ENCODE assay signal across 22 cellular contexts in genomic region chr9:135258461-135258860, GRCh38.
DNase-seq lines count a peak whose midpoint lies in the region; ATAC-seq, FAIRE-seq and TF ChIP-seq lines count a peak whose summit lies in the region.
"Had no signal": no experiment of that assay in that cellular context is flagged by ENCODE, and none has a peak within 500 bp of the region (broad histone marks: within the 10 kb centered on the region; RNA-seq: fewer than 3 reads in every experiment).

No MANE protein-coding gene starts in this region.

- H3K27ac ChIP-seq in HEK293 (ENCODE audit: extremely low read depth, low read depth, low read length) (no peak overlapping the region), H1 (ENCODE audit: low read depth, low read length) (no peak overlapping the region), osteoblast (ENCODE audit: low read depth, low read length) (no peak overlapping the region)
- H3K27ac ChIP-seq: 22Rv1; A549; BLaER1 treated with 17β-estradiol and CSF1 and Interleukin-3, amounts not matched to agents 10 nM and 100 nM; C4-2B had no signal

- no peak overlapping the region for H3K56ac ChIP-seq in H1 (replicated peaks; ENCODE audit: insufficient read length, low read depth, low read length)

- no peak overlapping the region for H3K18ac ChIP-seq in H1 (ENCODE audit: extremely low read depth, low read length)

- CTCF ChIA-PET in HEK293 (lab: Yijun Ruan, JAX) = no interaction called here
- CTCF ChIA-PET in H1 (lab: Charles Lee; ENCODE audit: partially characterized antibody) = interaction anchor here (1.5 to 1.7 kb wide), 2 partner anchors 22 to 87 kb away, joined by 4 to 5 read pairs; no protein-coding TSS in a partner anchor
- CTCF ChIA-PET in activated CD4-positive, alpha-beta memory T cell treated with anti-CD3 and anti-CD28 coated beads for 36 hours (lab: Charles Lee) = no interaction called here

- peaks cover 8% of the 10 kb centered on the region; the same call in 1 of the 2 replicates for H3K23me2 ChIP-seq in H1 (ENCODE audit: low read depth, low read length)

- POLR2A ChIA-PET in HEK293 (lab: Yijun Ruan, JAX) (no interaction called here), H1 (lab: Charles Lee; ENCODE audit: partially characterized antibody) (no interaction called here)
- POLR2A ChIA-PET in activated CD4-positive, alpha-beta memory T cell treated with anti-CD3 and anti-CD28 coated beads for 36 hours (lab: Charles Lee) = no interaction called here

- no peak overlapping the region for H3K14ac ChIP-seq in H1 (ENCODE audit: insufficient read length)

- TF ChIP-seq RAD21 in H1 (IDR thresholded peaks at IDR 0.05 in 1 of 2, conservative IDR thresholded peaks at IDR 0.05 in 1 of 2; ENCODE audit: low read depth in 2 of 2, low read length in 2 of 2) = no peak

- no peak overlapping the region for H3K27ac Mint-ChIP-seq in activated CD4-positive, alpha-beta memory T cell treated with anti-CD3 and anti-CD28 coated beads for 36 hours
- H3K27ac Mint-ChIP-seq: B cell; CD4-positive, alpha-beta T cell; CD8-positive, alpha-beta T cell had no signal

- H3K4me2 ChIP-seq in H1 (ENCODE audit: insufficient read depth in 1 of 2, low read depth in 2 of 2, low read length in 2 of 2) = no peak overlapping the region
- H3K4me2 ChIP-seq in osteoblast (ENCODE audit: insufficient read depth, low read length) = no peak overlapping the region
- H3K4me2 ChIP-seq: A549; BLaER1 treated with 17β-estradiol and CSF1 and Interleukin-3, amounts not matched to agents 10 nM and 100 nM had no signal

- H3K9me3 Mint-ChIP-seq in activated CD4-positive, alpha-beta memory T cell treated with anti-CD3 and anti-CD28 coated beads for 36 hours = no peaks in the 10 kb centered on the region
- H3K9me3 Mint-ChIP-seq: CD4-positive, alpha-beta T cell; CD8-positive, alpha-beta T cell had no signal

- H3K79me2 ChIP-seq in H1 (ENCODE audit: control insufficient read depth in 1 of 2, insufficient read depth in 2 of 2, low read length in 2 of 2) = no peaks in the 10 kb centered on the region
- H3K79me2 ChIP-seq in osteoblast (ENCODE audit: insufficient read depth, low read length) = no peaks in the 10 kb centered on the region

- WGBS in H1 (ENCODE audit: extremely low coverage in 1 of 2, insufficient coverage in 1 of 2, insufficient read length in 1 of 2, insufficient replicate concordance in 2 of 2, low coverage in 1 of 2, low lambda C conversion rate in 2 of 2, missing lambda C conversion rate in 1 of 2), 2 experiments = 93% methylated on average over 21 of the region's 23 CpGs; no CpG with 5 or more reads in 1 of the 2 experiments

- TF ChIP-seq POLR2A in H1 (IDR thresholded peaks at IDR 0.05; ENCODE audit: control extremely low read depth in 1 of 2, low read depth in 2 of 2, low read length in 2 of 2) = no peak

- H2AK5ac ChIP-seq in H1 (ENCODE audit: low read depth, low read length) = no peak overlapping the region

- no peak for TF ChIP-seq CTCF in HEK293 (tag by site-specific recombination; IDR thresholded peaks at IDR 0.05)
- TF ChIP-seq CTCF in H1 (IDR thresholded peaks at IDR 0.05; ENCODE audit: control extremely low read depth in 1 of 3, insufficient read depth in 1 of 3, low read depth in 1 of 3, low read length in 3 of 3) = no peak
- no peak for TF ChIP-seq CTCF in osteoblast (IDR thresholded peaks at IDR 0.05; ENCODE audit: extremely low read depth, low read depth, low read length)

- H3K4me1 ChIP-seq in HEK293 (ENCODE audit: control insufficient read depth, insufficient read depth, low read length) (no peaks in the 10 kb centered on the region), H1 (replicated peaks in 1 of 4; ENCODE audit: control insufficient read depth in 3 of 4, insufficient read depth in 4 of 4, low read length in 3 of 4) (peaks cover 8 to 27% (median 17%) of the 10 kb centered on the region in 4 experiments), osteoblast (ENCODE audit: insufficient read depth, low read length) (no peaks in the 10 kb centered on the region)
- H3K4me1 ChIP-seq: A549, Caco-2 had no signal

- no peak for TF ChIP-seq EP300 in H1 (IDR thresholded peaks at IDR 0.05; ENCODE audit: borderline replicate concordance in 1 of 2, low read depth in 2 of 2, low read length in 2 of 2)

- no peak overlapping the region; the same call in 1 of the 2 replicates for H2BK15ac ChIP-seq in H1 (ENCODE audit: low read length)

- H4K8ac ChIP-seq in H1 (ENCODE audit: extremely low read depth, insufficient read depth, low read length) = no peak overlapping the region

- no peak overlapping the region for H3K9ac ChIP-seq in H1 (replicated peaks in 1 of 4; ENCODE audit: extremely low read depth in 1 of 4, low read depth in 3 of 4, low read length in 3 of 4)
- H3K9ac ChIP-seq: BLaER1 treated with 17β-estradiol and CSF1 and Interleukin-3, amounts not matched to agents 10 nM and 100 nM had no signal

- H2BK120ac ChIP-seq in H1 (replicated peaks; ENCODE audit: low read depth, low read length) = no peak overlapping the region

- no peak for ATAC-seq in HG02870 (IDR thresholded peaks at IDR 0.05; ENCODE audit: unreplicated experiment)
- ATAC-seq: A549; CD8-positive, alpha-beta T cell had no signal

- H2BK5ac ChIP-seq in H1 (ENCODE audit: low read depth, low read length) = no peak overlapping the region

- H3K4ac ChIP-seq in H1 (replicated peaks; ENCODE audit: insufficient read length, low read depth, low read length) = no peak overlapping the region

- H3K36me3 ChIP-seq in HEK293 (ENCODE audit: control insufficient read depth in 2 of 2, insufficient read depth in 1 of 2, low read length in 2 of 2) = no peaks in the 10 kb centered on the region
- H3K36me3 ChIP-seq in H1 (ENCODE audit: control insufficient read depth in 2 of 4, insufficient read depth in 4 of 4, low read length in 3 of 4) = no peaks in the 10 kb centered on the region
- no peaks in the 10 kb centered on the region for H3K36me3 ChIP-seq in osteoblast (ENCODE audit: insufficient read depth, low read length)
- H3K36me3 ChIP-seq: BLaER1 treated with 17β-estradiol and CSF1 and Interleukin-3, amounts not matched to agents 10 nM and 100 nM had no signal

- no peak overlapping the region for H3K4me3 Mint-ChIP-seq in activated CD4-positive, alpha-beta memory T cell treated with anti-CD3 and anti-CD28 coated beads for 36 hours
- H3K4me3 Mint-ChIP-seq: B cell; CD4-positive, alpha-beta T cell; CD8-positive, alpha-beta T cell had no signal

- no peak overlapping the region for H4K5ac ChIP-seq in H1 (ENCODE audit: insufficient read length, low read depth, low read length)

- no peaks in the 10 kb centered on the region for H3K4me1 Mint-ChIP-seq in activated CD4-positive, alpha-beta memory T cell treated with anti-CD3 and anti-CD28 coated beads for 36 hours (ENCODE audit: low read depth)
- H3K4me1 Mint-ChIP-seq: B cell had no signal

- FAIRE-seq in H1 (lab: Jason Lieb, UNC) = no peak
- FAIRE-seq: A549, D721Med, G401.6, GM12891, GM19239 had no signal

- intact Hi-C loops in activated CD4-positive, alpha-beta memory T cell treated with anti-CD3 and anti-CD28 coated beads for 36 hours (cut with micrococcal nuclease) = no loop called here

- H3K4me3 ChIP-seq in HEK293 (ENCODE audit: low read depth, low read length) = no peak overlapping the region
- no peak overlapping the region for H3K4me3 ChIP-seq in H1 (ENCODE audit: extremely low read depth in 1 of 4, insufficient read depth in 2 of 4, low read depth in 3 of 4, low read length in 4 of 4)
- H3K4me3 ChIP-seq in osteoblast (ENCODE audit: insufficient read depth, low read length) = no peak overlapping the region
- H3K4me3 ChIP-seq: A549; BLaER1 treated with 17β-estradiol and CSF1 and Interleukin-3, amounts not matched to agents 10 nM and 100 nM had no signal

- H3K27me3 Mint-ChIP-seq in activated CD4-positive, alpha-beta memory T cell treated with anti-CD3 and anti-CD28 coated beads for 36 hours = peaks cover 4% of the 10 kb centered on the region
- H3K27me3 Mint-ChIP-seq: B cell; CD4-positive, alpha-beta T cell had no signal

- H2BK20ac ChIP-seq in H1 (ENCODE audit: low read length) = no peak overlapping the region

- no peak for DNase-seq in H1 (ENCODE audit: low read depth in 1 of 2, low spot score in 2 of 2)
- DNase-seq in osteoblast (ENCODE audit: insufficient read length, low spot score, missing footprints) = peak; percentile 59
- no peak for DNase-seq in activated CD4-positive, alpha-beta memory T cell treated with anti-CD3 and anti-CD28 coated beads for 36 hours
- DNase-seq in globus pallidus (ENCODE audit: low spot score) = no peak
- DNase-seq: AML-193; Caco-2; Calu3; CD4-positive, alpha-beta T cell; CD8-positive, alpha-beta T cell; DMS79 treated with DMSO at 0.1 percent for 48 hours; GF-D8 had no signal

- H4K20me1 ChIP-seq in H1 (replicated peaks in 1 of 2; ENCODE audit: control insufficient read depth in 1 of 2, insufficient read depth in 2 of 2, low read length in 2 of 2) (peaks cover 0 to 3% of the 10 kb centered on the region in 2 experiments), osteoblast (ENCODE audit: insufficient read depth, low read length) (no peaks in the 10 kb centered on the region)

- no peak overlapping the region for H4K91ac ChIP-seq in H1 (replicated peaks; ENCODE audit: insufficient read length, low read length)

- H3K79me1 ChIP-seq in H1 (ENCODE audit: low read depth, low read length) = 0 out of 2 replicates have a peak, but pooled peaks cover 2% of the 10 kb centered on the region

- H3K23ac ChIP-seq in H1 (ENCODE audit: insufficient read length) = no peak overlapping the region

- H2BK12ac ChIP-seq in H1 (ENCODE audit: low read depth, low read length) = 0 out of 2 replicates have a peak overlapping the region, but pooled peaks have one; percentile 39

- H2AFZ ChIP-seq in H1 (ENCODE audit: low read length) = no peak overlapping the region
- no peak overlapping the region for H2AFZ ChIP-seq in osteoblast (ENCODE audit: low read length)

- H3K36me3 Mint-ChIP-seq in activated CD4-positive, alpha-beta memory T cell treated with anti-CD3 and anti-CD28 coated beads for 36 hours = no peaks in the 10 kb centered on the region
- H3K36me3 Mint-ChIP-seq: CD8-positive, alpha-beta T cell had no signal

- H3K9me3 ChIP-seq in HEK293 (ENCODE audit: control insufficient read depth, insufficient read depth, low read depth, low read length) (no peaks in the 10 kb centered on the region), H1 (ENCODE audit: insufficient read depth in 2 of 2, low read depth in 1 of 2, low read length in 1 of 2) (no peaks in the 10 kb centered on the region), osteoblast (ENCODE audit: low read depth, low read length) (no peaks in the 10 kb centered on the region)
- H3K9me3 ChIP-seq: A549; BLaER1 treated with 17β-estradiol and CSF1 and Interleukin-3, amounts not matched to agents 10 nM and 100 nM; Caco-2 had no signal

- H3K27me3 ChIP-seq in H1 (replicated peaks in 1 of 4; ENCODE audit: control insufficient read depth in 3 of 4, extremely low read depth in 1 of 4, insufficient read depth in 3 of 4, low read length in 3 of 4) = peaks cover 0 to 8% (median 0%) of the 10 kb centered on the region in 4 experiments; a peak in 3 of 7 replicates
- no peaks in the 10 kb centered on the region for H3K27me3 ChIP-seq in osteoblast (ENCODE audit: insufficient read depth, low read length)

TF ChIP-seq in H1, 55 proteins besides CTCF, POLR2A, EP300 and RAD21 (continues in another document):
- no peak for TF ChIP-seq ZNF274 (IDR thresholded peaks at IDR 0.05; ENCODE audit: borderline replicate concordance, extremely low read depth, low read length)
- no peak for TF ChIP-seq TBP (IDR thresholded peaks at IDR 0.05; ENCODE audit: low read depth, low read length)
- no peak for TF ChIP-seq CHD2 (IDR thresholded peaks at IDR 0.05; ENCODE audit: low read length)
